1 cellular context compared by ENCODE assay signal in genomic region chr14:57022608-57023007, GRCh38.
TF ChIP-seq lines count a peak whose summit lies in the region.

No MANE protein-coding gene starts in this region.

TF ChIP-seq in GM23338, 12 proteins besides CTCF, POLR2A, EP300 and RAD21 (continued from another document):
- TF ChIP-seq, protein P1, sequence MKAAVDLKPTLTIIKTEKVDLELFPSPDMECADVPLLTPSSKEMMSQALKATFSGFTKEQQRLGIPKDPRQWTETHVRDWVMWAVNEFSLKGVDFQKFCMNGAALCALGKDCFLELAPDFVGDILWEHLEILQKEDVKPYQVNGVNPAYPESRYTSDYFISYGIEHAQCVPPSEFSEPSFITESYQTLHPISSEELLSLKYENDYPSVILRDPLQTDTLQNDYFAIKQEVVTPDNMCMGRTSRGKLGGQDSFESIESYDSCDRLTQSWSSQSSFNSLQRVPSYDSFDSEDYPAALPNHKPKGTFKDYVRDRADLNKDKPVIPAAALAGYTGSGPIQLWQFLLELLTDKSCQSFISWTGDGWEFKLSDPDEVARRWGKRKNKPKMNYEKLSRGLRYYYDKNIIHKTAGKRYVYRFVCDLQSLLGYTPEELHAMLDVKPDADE (IDR thresholded peaks at IDR 0.05): no peak
- TF ChIP-seq NANOG (IDR thresholded peaks at IDR 0.05; ENCODE audit: borderline replicate concordance): no peak
- no peak for TF ChIP-seq STAT1 (IDR thresholded peaks at IDR 0.05; ENCODE audit: unreplicated experiment)
- TF ChIP-seq ZNF331 (CRISPR knock-in tag; IDR thresholded peaks at IDR 0.05; ENCODE audit: low read depth): no peak
- TF ChIP-seq EZH2 (IDR thresholded peaks at IDR 0.05; ENCODE audit: low read depth, unreplicated experiment): no peak
- no peak for TF ChIP-seq CREB1 (CRISPR knock-in tag; IDR thresholded peaks at IDR 0.05; ENCODE audit: low read depth)
- no peak for TF ChIP-seq ZNF114 (CRISPR knock-in tag; IDR thresholded peaks at IDR 0.05)
- TF ChIP-seq EZH2phosphoT487 (IDR thresholded peaks at IDR 0.05; ENCODE audit: unreplicated experiment): no peak
- TF ChIP-seq, protein P2, sequence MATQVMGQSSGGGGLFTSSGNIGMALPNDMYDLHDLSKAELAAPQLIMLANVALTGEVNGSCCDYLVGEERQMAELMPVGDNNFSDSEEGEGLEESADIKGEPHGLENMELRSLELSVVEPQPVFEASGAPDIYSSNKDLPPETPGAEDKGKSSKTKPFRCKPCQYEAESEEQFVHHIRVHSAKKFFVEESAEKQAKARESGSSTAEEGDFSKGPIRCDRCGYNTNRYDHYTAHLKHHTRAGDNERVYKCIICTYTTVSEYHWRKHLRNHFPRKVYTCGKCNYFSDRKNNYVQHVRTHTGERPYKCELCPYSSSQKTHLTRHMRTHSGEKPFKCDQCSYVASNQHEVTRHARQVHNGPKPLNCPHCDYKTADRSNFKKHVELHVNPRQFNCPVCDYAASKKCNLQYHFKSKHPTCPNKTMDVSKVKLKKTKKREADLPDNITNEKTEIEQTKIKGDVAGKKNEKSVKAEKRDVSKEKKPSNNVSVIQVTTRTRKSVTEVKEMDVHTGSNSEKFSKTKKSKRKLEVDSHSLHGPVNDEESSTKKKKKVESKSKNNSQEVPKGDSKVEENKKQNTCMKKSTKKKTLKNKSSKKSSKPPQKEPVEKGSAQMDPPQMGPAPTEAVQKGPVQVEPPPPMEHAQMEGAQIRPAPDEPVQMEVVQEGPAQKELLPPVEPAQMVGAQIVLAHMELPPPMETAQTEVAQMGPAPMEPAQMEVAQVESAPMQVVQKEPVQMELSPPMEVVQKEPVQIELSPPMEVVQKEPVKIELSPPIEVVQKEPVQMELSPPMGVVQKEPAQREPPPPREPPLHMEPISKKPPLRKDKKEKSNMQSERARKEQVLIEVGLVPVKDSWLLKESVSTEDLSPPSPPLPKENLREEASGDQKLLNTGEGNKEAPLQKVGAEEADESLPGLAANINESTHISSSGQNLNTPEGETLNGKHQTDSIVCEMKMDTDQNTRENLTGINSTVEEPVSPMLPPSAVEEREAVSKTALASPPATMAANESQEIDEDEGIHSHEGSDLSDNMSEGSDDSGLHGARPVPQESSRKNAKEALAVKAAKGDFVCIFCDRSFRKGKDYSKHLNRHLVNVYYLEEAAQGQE (IDR thresholded peaks at IDR 0.05; ENCODE audit: unreplicated experiment): no peak
- TF ChIP-seq POLR2AphosphoS5 (IDR thresholded peaks at IDR 0.05; ENCODE audit: low read depth): no peak
